In genomic region chr14:24325963-24326362, GRCh38 we compare ENCODE assay signal across 23 cellular contexts.
"Had no signal": no experiment of that assay in that cellular context is flagged by ENCODE, and none has a peak within 500 bp of the region (broad histone marks: within the 10 kb centered on the region; RNA-seq: fewer than 3 reads in every experiment).

No MANE protein-coding gene starts in this region.

- H3K27ac Mint-ChIP-seq: memory B cell; natural killer cell; stimulated activated naive CD8-positive, alpha-beta T cell treated with anti-CD3 and anti-CD28 coated beads, Interleukin-15, Interleukin-2, amounts not matched to agents 100 ng/mL and 50 ng/mL, for 24 hours had no signal

- H3K36me3 Mint-ChIP-seq: memory B cell; natural killer cell; stimulated activated naive B cell treated with anti-CD40 and anti-IgM and Interleukin-4, amounts not matched to agents 10 μg/mL and 1 μg/mL and 100 μg/mL, for 72 hours had no signal

- DNase-seq: effector memory CD8-positive, alpha-beta T cell; erythroblast; esophagus squamous epithelium; foreskin melanocyte; left ventricle myocardium superior; natural killer cell; nucleus accumbens; ovary; psoas muscle; right cardiac atrium; spleen; stimulated activated CD4-positive, alpha-beta T cell treated with anti-CD3 and anti-CD28 coated beads, Interleukin-4, amount 100 ng/mL, for 4 hours; stimulated activated naive B cell treated with anti-CD40 and anti-IgM and Interleukin-4, amounts not matched to agents 10 μg/mL and 1 μg/mL and 100 μg/mL, for 72 hours; upper lobe of left lung; uterus had no signal

- H3K27ac ChIP-seq: coronary artery, esophagus squamous epithelium, ovary, psoas muscle, skin epidermis, spleen, thoracic aorta, tibial nerve, upper lobe of left lung, uterus had no signal

- H3K4me1 ChIP-seq: psoas muscle, uterus had no signal

- H3K27me3 Mint-ChIP-seq: effector memory CD8-positive, alpha-beta T cell had no signal

- H3K9me3 Mint-ChIP-seq: effector memory CD8-positive, alpha-beta T cell; memory B cell; natural killer cell; neural crest cell; stimulated activated naive B cell treated with anti-CD40 and anti-IgM and Interleukin-4, amounts not matched to agents 10 μg/mL and 1 μg/mL and 100 μg/mL, for 72 hours; stimulated activated naive CD8-positive, alpha-beta T cell treated with anti-CD3 and anti-CD28 coated beads, Interleukin-15, Interleukin-2, amounts not matched to agents 100 ng/mL and 50 ng/mL, for 24 hours had no signal

- H3K9me3 ChIP-seq: esophagus squamous epithelium, ovary, psoas muscle, spleen, thoracic aorta, tibial nerve, upper lobe of left lung, uterus had no signal

- H3K36me3 ChIP-seq: esophagus squamous epithelium, ovary, thoracic aorta, tibial nerve, uterus had no signal

- ATAC-seq: effector memory CD8-positive, alpha-beta T cell; left ventricle myocardium superior; natural killer cell; psoas muscle; right cardiac atrium; stimulated activated naive B cell treated with anti-CD40 and anti-IgM and Interleukin-4, amounts not matched to agents 10 μg/mL and 1 μg/mL and 100 μg/mL, for 72 hours had no signal

- H3K4me3 ChIP-seq: coronary artery, esophagus squamous epithelium, lung, ovary, psoas muscle, skin epidermis, spleen, thoracic aorta, tibial nerve, upper lobe of left lung, uterus had no signal

- H3K4me3 Mint-ChIP-seq: effector memory CD8-positive, alpha-beta T cell; memory B cell; natural killer cell; neural crest cell; stimulated activated naive B cell treated with anti-CD40 and anti-IgM and Interleukin-4, amounts not matched to agents 10 μg/mL and 1 μg/mL and 100 μg/mL, for 72 hours; stimulated activated naive CD8-positive, alpha-beta T cell treated with anti-CD3 and anti-CD28 coated beads, Interleukin-15, Interleukin-2, amounts not matched to agents 100 ng/mL and 50 ng/mL, for 24 hours had no signal

- H3K27me3 ChIP-seq: esophagus squamous epithelium, ovary, spleen, upper lobe of left lung, uterus had no signal
